In genomic region chr10:46268076-46268881, GRCh38 we compare ENCODE assay signal across 10 cellular contexts. TPM values are rescaled to one million over a fixed set of nuclear protein-coding genes. Genes with fewer than 3 reads are reported as not detected.
DNase-seq lines count a peak whose midpoint lies in the region; ATAC-seq and FAIRE-seq lines count a peak whose summit lies in the region.
"Had no signal": no experiment of that assay in that cellular context is flagged by ENCODE, and none has a peak within 500 bp of the region (broad histone marks: within the 10 kb centered on the region; RNA-seq: fewer than 3 reads in every experiment).

No MANE protein-coding gene starts in this region.

- H3K4me1 Mint-ChIP-seq in activated naive CD4-positive, alpha-beta T cell treated with anti-CD3 and anti-CD28 coated beads for 36 hours (ENCODE audit: low read depth): peaks cover 54% of the 10 kb centered on the region

- peak; percentile 89 for DNase-seq in activated naive CD4-positive, alpha-beta T cell treated with anti-CD3 and anti-CD28 coated beads for 36 hours
- peak; percentile 43 to 46 for DNase-seq in stimulated activated CD8-positive, alpha-beta memory T cell treated with anti-CD3 and anti-CD28 coated beads, Interleukin-7, amount 100 ng/mL, for 4 hours (ENCODE audit: low read depth in 2 of 2)
- DNase-seq in HuH-7 (ENCODE audit: low spot score) (no peak), NCI-H526 treated with DMSO at 0.1 percent for 48 hours (lab: John Stamatoyannopoulos, UW) (no peak), HTR-8/SVneo (ENCODE audit: insufficient read length, low spot score) (no peak)
- DNase-seq: H7 had no signal

- H3K36me3 Mint-ChIP-seq in activated naive CD4-positive, alpha-beta T cell treated with anti-CD3 and anti-CD28 coated beads for 36 hours (ENCODE audit: low read depth): no peaks in the 10 kb centered on the region

- no peak overlapping the region for H3K27ac Mint-ChIP-seq in activated naive CD4-positive, alpha-beta T cell treated with anti-CD3 and anti-CD28 coated beads for 36 hours
- H3K27ac Mint-ChIP-seq: T-helper 1 cell treated with Interleukin-12 subunit alpha and Interleukin-12 subunit beta and Interleukin-4 antibody, amounts not matched to agents 30 μg/mL and 1 μg/mL, for 36 hours had no signal

- no peak for FAIRE-seq in HTR-8/SVneo (lab: Jason Lieb, UNC)

- no peaks in the 10 kb centered on the region for H3K9me3 ChIP-seq in KOPT-K1 (ENCODE audit: insufficient read depth, low read length, poor library complexity, severe bottlenecking)

- intact Hi-C loops in activated naive CD4-positive, alpha-beta T cell treated with anti-CD3 and anti-CD28 coated beads for 36 hours (cut with micrococcal nuclease): loop anchor here (2.0 to 5.0 kb wide), 4 partner anchors 25 to 1114 kb away; partner anchors contain the start of genes NCOA4 and ZNF488

- H3K4me3 Mint-ChIP-seq in activated naive CD4-positive, alpha-beta T cell treated with anti-CD3 and anti-CD28 coated beads for 36 hours: no peak overlapping the region
- H3K4me3 Mint-ChIP-seq: T-helper 1 cell treated with Interleukin-12 subunit alpha and Interleukin-12 subunit beta and Interleukin-4 antibody, amounts not matched to agents 30 μg/mL and 1 μg/mL, for 36 hours had no signal

- CTCF ChIA-PET in activated naive CD4-positive, alpha-beta T cell treated with anti-CD3 and anti-CD28 coated beads for 36 hours (lab: Charles Lee): interaction anchor here (1.2 to 1.7 kb wide), 4 partner anchors 9 to 42 kb away, joined by 4 to 5 read pairs (median 4); no protein-coding TSS in a partner anchor

- peaks cover 15% of the 10 kb centered on the region; the same call in 1 of the 2 replicates for H3K36me3 ChIP-seq in KOPT-K1 (ENCODE audit: insufficient read depth, low read length)

- ATAC-seq in GM19467 (IDR thresholded peaks at IDR 0.05; ENCODE audit: unreplicated experiment): peak; percentile 72
- no peak for ATAC-seq in HG03280 (IDR thresholded peaks at IDR 0.05; ENCODE audit: unreplicated experiment)

- no peaks in the 10 kb centered on the region for H3K9me3 Mint-ChIP-seq in activated naive CD4-positive, alpha-beta T cell treated with anti-CD3 and anti-CD28 coated beads for 36 hours
- H3K9me3 Mint-ChIP-seq: T-helper 1 cell treated with Interleukin-12 subunit alpha and Interleukin-12 subunit beta and Interleukin-4 antibody, amounts not matched to agents 30 μg/mL and 1 μg/mL, for 36 hours had no signal

- H3K27me3 Mint-ChIP-seq in activated naive CD4-positive, alpha-beta T cell treated with anti-CD3 and anti-CD28 coated beads for 36 hours (ENCODE audit: low read depth): no peaks in the 10 kb centered on the region

- peak overlapping the region; percentile 95 for H3K27ac ChIP-seq in KOPT-K1 (ENCODE audit: low read depth, low read length, poor library complexity, severe bottlenecking)

RNA-seq across cellular contexts. Expression of gene ANTXRL, which starts 18.5 kb away (rescaled TPM):
- total RNA-seq in activated naive CD4-positive, alpha-beta T cell treated with anti-CD3 and anti-CD28 coated beads for 36 hours: not detected
- total RNA-seq: H7 had no signal

Comparison
In these comparisons a context has a peak if more than half of its experiments do, and no peak if none do; other contexts are left out.
1. DNase-seq: peak in activated naive CD4-positive, alpha-beta T cell treated with anti-CD3 and anti-CD28 coated beads for 36 hours (single experiment) and stimulated activated CD8-positive, alpha-beta memory T cell treated with anti-CD3 and anti-CD28 coated beads, Interleukin-7, amount 100 ng/mL, for 4 hours (2 of 2); none in HuH-7 (single experiment), NCI-H526 treated with DMSO at 0.1 percent for 48 hours (single experiment) and HTR-8/SVneo (single experiment).